ENCODE assay signal across 15 cellular contexts in the genomic region with DNA sequence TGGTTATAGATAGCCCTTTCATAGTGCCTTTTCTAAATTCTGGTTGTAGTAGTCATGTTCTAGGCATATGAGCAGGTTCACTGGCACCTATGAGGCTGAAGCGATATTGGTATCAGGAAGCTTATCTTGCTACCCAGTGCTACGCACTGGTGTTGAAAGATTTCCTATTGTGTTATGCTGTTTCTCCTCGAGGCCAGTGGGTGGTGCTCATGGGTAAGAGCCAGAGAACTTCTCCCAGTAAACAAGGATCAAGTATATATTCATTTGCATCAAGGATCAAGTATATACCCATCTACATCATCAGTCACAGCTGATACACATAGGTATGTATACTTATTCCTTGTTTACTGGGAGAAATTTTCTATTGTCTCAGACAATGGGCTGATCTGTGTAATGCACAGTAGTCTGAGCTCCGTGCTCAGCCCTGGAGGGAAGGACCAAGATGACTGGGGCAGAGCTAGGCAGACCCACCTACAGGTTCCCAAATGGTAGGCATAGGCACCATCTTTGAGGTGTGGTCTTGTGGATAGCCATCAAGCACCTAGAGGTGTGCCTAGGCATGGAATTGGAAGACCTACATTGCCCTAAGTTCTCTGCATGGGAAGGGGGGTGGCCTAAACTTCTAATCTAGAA.
DNase-seq lines count a peak whose midpoint lies in the region; ATAC-seq, FAIRE-seq and TF ChIP-seq lines count a peak whose summit lies in the region.
"Had no signal": no experiment of that assay in that cellular context is flagged by ENCODE, and none has a peak within 500 bp of the region (broad histone marks: within the 10 kb centered on the region; RNA-seq: fewer than 3 reads in every experiment).

No MANE protein-coding gene starts in this region.

- H4K5ac ChIP-seq in mesendoderm (ENCODE audit: low read length): no peak overlapping the region

- no peak for ATAC-seq in pancreas
- ATAC-seq: right cardiac atrium, T-helper 17 cell had no signal

- H3K27ac ChIP-seq in DOHH2 (ENCODE audit: low read depth, low read length): no peak overlapping the region
- no peak overlapping the region for H3K27ac ChIP-seq in mesendoderm (ENCODE audit: low read depth, low read length)
- no peak overlapping the region for H3K27ac ChIP-seq in pancreas
- H3K27ac ChIP-seq in esophagus squamous epithelium: no peak overlapping the region

- no peaks in the 10 kb centered on the region for H3K79me1 ChIP-seq in mesendoderm (ENCODE audit: low read length)

- H3K4me3 ChIP-seq in DOHH2 (ENCODE audit: low read length) (no peak overlapping the region), mesendoderm (ENCODE audit: low read length) (no peak overlapping the region), pancreas (no peak overlapping the region), esophagus squamous epithelium (no peak overlapping the region)

- no peak overlapping the region for H2BK120ac ChIP-seq in mesendoderm (ENCODE audit: low read depth, low read length)

- H3F3A ChIP-seq in DOHH2 (ENCODE audit: control insufficient read depth, insufficient read depth): no peaks in the 10 kb centered on the region

- H3K9me2 ChIP-seq in DOHH2 (replicated peaks; ENCODE audit: control insufficient read depth, low read length): no peaks in the 10 kb centered on the region

- no peaks in the 10 kb centered on the region for H4K20me1 ChIP-seq in DOHH2 (ENCODE audit: control insufficient read depth, insufficient read depth, low read depth, low read length)

- no peak overlapping the region for H3K18ac ChIP-seq in mesendoderm (ENCODE audit: low read length)

- H2AK5ac ChIP-seq in mesendoderm (ENCODE audit: low read length): no peak overlapping the region

- TF ChIP-seq CTCF in DOHH2 (IDR thresholded peaks at IDR 0.05; ENCODE audit: low read depth, low read length, poor library complexity, severe bottlenecking): peak; percentile 40
- no peak for TF ChIP-seq CTCF in pancreas (IDR thresholded peaks at IDR 0.05)
- TF ChIP-seq CTCF in esophagus squamous epithelium (IDR thresholded peaks at IDR 0.05): no peak

- H3K56ac ChIP-seq in mesendoderm (ENCODE audit: low read length): no peak overlapping the region

- H3K4me2 ChIP-seq in DOHH2 (ENCODE audit: low read length) (no peak overlapping the region), mesendoderm (ENCODE audit: low read length) (no peak overlapping the region)

- no peaks in the 10 kb centered on the region for H3K36me3 ChIP-seq in DOHH2 (ENCODE audit: control insufficient read depth, low read length)
- no peaks in the 10 kb centered on the region for H3K36me3 ChIP-seq in mesendoderm (ENCODE audit: control insufficient read depth, insufficient read depth, low read length)
- H3K36me3 ChIP-seq in pancreas: no peaks in the 10 kb centered on the region
- H3K36me3 ChIP-seq in esophagus squamous epithelium: no peaks in the 10 kb centered on the region

- H2BK15ac ChIP-seq in mesendoderm (replicated peaks; ENCODE audit: low read depth): no peak overlapping the region

- no peak for FAIRE-seq in pancreas (lab: Jason Lieb, UNC)
- FAIRE-seq: islet of Langerhans had no signal

- H3K79me2 ChIP-seq in DOHH2 (ENCODE audit: control insufficient read depth, low read length) (no peaks in the 10 kb centered on the region), mesendoderm (ENCODE audit: control insufficient read depth, insufficient read depth, low read length) (no peaks in the 10 kb centered on the region)

- intact Hi-C loops in pancreas (cut with DNase I): no loop called here
- intact Hi-C loops in esophagus squamous epithelium (cut with DNase I): no loop called here

- H3K9ac ChIP-seq in mesendoderm (ENCODE audit: low read length): no peak overlapping the region

- H3K9me3 ChIP-seq in DOHH2 (ENCODE audit: control insufficient read depth, insufficient read depth, low read length): peaks cover 9% of the 10 kb centered on the region; the same call in 1 of the 2 replicates
- H3K9me3 ChIP-seq in pancreas: no peaks in the 10 kb centered on the region
- peaks cover 0 to 42% (median 10%) of the 10 kb centered on the region in 3 donors for H3K9me3 ChIP-seq in esophagus squamous epithelium

- no peak for TF ChIP-seq POLR2A in esophagus squamous epithelium (IDR thresholded peaks at IDR 0.05)

- H4K8ac ChIP-seq in mesendoderm (ENCODE audit: low read depth, low read length): no peak overlapping the region

- no peak overlapping the region for H2BK5ac ChIP-seq in mesendoderm (ENCODE audit: low read length)

- no peak overlapping the region for H3K4ac ChIP-seq in mesendoderm (ENCODE audit: low read depth, low read length)

- no peaks in the 10 kb centered on the region for H3K27me3 ChIP-seq in DOHH2 (ENCODE audit: control insufficient read depth, low read length)
- no peaks in the 10 kb centered on the region for H3K27me3 ChIP-seq in mesendoderm (ENCODE audit: insufficient read depth, low read length, poor library complexity)
- no peaks in the 10 kb centered on the region for H3K27me3 ChIP-seq in pancreas
- H3K27me3 ChIP-seq in esophagus squamous epithelium: no peaks in the 10 kb centered on the region

- H3K4me1 ChIP-seq in DOHH2 (ENCODE audit: control insufficient read depth, low read length): no peaks in the 10 kb centered on the region
- no peaks in the 10 kb centered on the region for H3K4me1 ChIP-seq in mesendoderm (ENCODE audit: control insufficient read depth, low read depth, low read length)
- no peaks in the 10 kb centered on the region for H3K4me1 ChIP-seq in pancreas
- no peaks in the 10 kb centered on the region for H3K4me1 ChIP-seq in esophagus squamous epithelium

- no peak overlapping the region for H3K23ac ChIP-seq in mesendoderm (ENCODE audit: low read length)

- peak; percentile 5 for DNase-seq in HT1080 (ENCODE audit: low read depth)
- DNase-seq in amniotic epithelial cell (ENCODE audit: low read depth): peak; percentile 1
- peak; percentile 65 for DNase-seq in mesendoderm
- no peak for DNase-seq in NCI-H187 (lab: John Stamatoyannopoulos, UW)
- DNase-seq in pancreas: no peak
- no peak for DNase-seq in NCI-H774 (lab: John Stamatoyannopoulos, UW)
- DNase-seq in esophagus squamous epithelium (lab: John Stamatoyannopoulos, UW): no peak
- DNase-seq: activated CD4-positive, alpha-beta memory T cell treated with anti-CD3 and anti-CD28 coated beads, Interleukin-2, amount 10 ng/mL, durations not matched to agents 7 days and 5 days; activated naive CD4-positive, alpha-beta T cell treated with anti-CD3 and anti-CD28 coated beads, Interleukin-2, amount 10 ng/mL, durations not matched to agents 7 days and 5 days; CD4-positive, alpha-beta memory T cell; NCI-H146; right cardiac atrium; T-helper 17 cell had no signal

- no CpG with 5 or more reads among the region's 4 CpGs for WGBS in mesendoderm (ENCODE audit: extremely low coverage, insufficient coverage, low lambda C conversion rate)
- WGBS in pancreas, 2 donors: 34 to 37% methylated on average over 4 of the region's 4 CpGs
- 48 to 67% methylated on average over 3 of the region's 4 CpGs for WGBS in esophagus squamous epithelium, 2 donors

Comparison
In these comparisons a context has a peak if more than half of its experiments do, and no peak if none do; other contexts are left out.
1. DNase-seq: peak in HT1080 (single experiment), amniotic epithelial cell (single experiment) and mesendoderm (single experiment); none in NCI-H187 (0 of 2), pancreas (0 of 6), NCI-H774 (single experiment) and esophagus squamous epithelium (single experiment).